In genomic region chr6:35686873-35687557, GRCh38 we compare ENCODE assay signal across 1 cellular context.
TF ChIP-seq lines count a peak whose summit lies in the region.

No MANE protein-coding gene starts in this region.

TF ChIP-seq in K562, 482 proteins besides CTCF, POLR2A, EP300 and RAD21 (continued from another document and continues in another):
- TF ChIP-seq NR2C2 (CRISPR knock-in tag; IDR thresholded peaks at IDR 0.05) (no peak), NR2C2 (tag; IDR thresholded peaks at IDR 0.05) (0 out of 2 replicates have a peak, but pooled peaks have one; percentile 25), KLF1 (tag; IDR thresholded peaks at IDR 0.05) (no peak), EP400 (IDR thresholded peaks at IDR 0.05) (0 out of 2 replicates have a peak, but pooled peaks have one; percentile 8), ATF2 (CRISPR knock-in tag; IDR thresholded peaks at IDR 0.05) (no peak), ZFX (CRISPR knock-in tag; IDR thresholded peaks at IDR 0.05) (no peak), HDAC8 (tag; IDR thresholded peaks at IDR 0.05) (no peak), DACH1 (IDR thresholded peaks at IDR 0.05; ENCODE audit: partially characterized antibody) (peak; percentile 66), CHD1 (IDR thresholded peaks at IDR 0.05; ENCODE audit: low read length) (no peak), TARDBP (IDR thresholded peaks at IDR 0.05) (no peak), ILK (tag; IDR thresholded peaks at IDR 0.05; ENCODE audit: borderline replicate concordance, low read depth) (no peak), ZNF609 (CRISPR knock-in tag; IDR thresholded peaks at IDR 0.05; ENCODE audit: borderline replicate concordance) (no peak), ZNF408 (CRISPR knock-in tag; IDR thresholded peaks at IDR 0.05; ENCODE audit: low read depth) (no peak), POLR2H (tag; IDR thresholded peaks at IDR 0.05; ENCODE audit: low read depth) (peak; percentile 58; the same call in 1 of the 2 replicates), ZBED1 (IDR thresholded peaks at IDR 0.05) (no peak), NCOA4 (IDR thresholded peaks at IDR 0.05; ENCODE audit: partially characterized antibody) (no peak), ZNF121 (CRISPR knock-in tag; conservative IDR thresholded peaks at IDR 0.05) (no peak), ZNF3 (CRISPR knock-in tag; IDR thresholded peaks at IDR 0.05) (no peak), TAF9B (IDR thresholded peaks at IDR 0.05; ENCODE audit: partially characterized antibody) (no peak), TEAD2 (tag; IDR thresholded peaks at IDR 0.05) (no peak), ZMIZ1 (IDR thresholded peaks at IDR 0.05; ENCODE audit: low read depth in 2 of 2, low read length in 2 of 2) (no peak), PHF8 (IDR thresholded peaks at IDR 0.05; ENCODE audit: borderline replicate concordance, low read length) (no peak), ZNF41 (CRISPR knock-in tag; conservative IDR thresholded peaks at IDR 0.05) (no peak), THAP7 (CRISPR knock-in tag; IDR thresholded peaks at IDR 0.05) (no peak), ZNF766 (CRISPR knock-in tag; conservative IDR thresholded peaks at IDR 0.05) (no peak), BRD4 (IDR thresholded peaks at IDR 0.05) (no peak), E2F8 (IDR thresholded peaks at IDR 0.05; ENCODE audit: low read depth, partially characterized antibody) (no peak), SRF (CRISPR knock-in tag; IDR thresholded peaks at IDR 0.05) (no peak), TCF3 (CRISPR knock-in tag; IDR thresholded peaks at IDR 0.05) (0 out of 2 replicates have a peak, but pooled peaks have one; percentile 2), ZC3H8 (IDR thresholded peaks at IDR 0.05) (no peak), FOXP4 (CRISPR knock-in tag; IDR thresholded peaks at IDR 0.05; ENCODE audit: borderline replicate concordance) (no peak; the same call in 1 of the 2 replicates), ZBTB12 (CRISPR knock-in tag; IDR thresholded peaks at IDR 0.05) (no peak), NELFE (IDR thresholded peaks at IDR 0.05; ENCODE audit: insufficient read depth, insufficient read length) (no peak), SIN3B (IDR thresholded peaks at IDR 0.05; ENCODE audit: low read depth) (no peak), VEZF1 (CRISPR knock-in tag; IDR thresholded peaks at IDR 0.05) (0 out of 2 replicates have a peak, but pooled peaks have one; percentile 6), FOXA1 (IDR thresholded peaks at IDR 0.05; ENCODE audit: borderline replicate concordance) (no peak), GATAD2A (IDR thresholded peaks at IDR 0.05) (no peak), TRIM24 (IDR thresholded peaks at IDR 0.05) (no peak), HNRNPLL (IDR thresholded peaks at IDR 0.05; ENCODE audit: low read depth, low read length, poor library complexity, severe bottlenecking) (no peak), FOXM1 (IDR thresholded peaks at IDR 0.05; ENCODE audit: low read depth) (no peak), FOXM1 (CRISPR knock-in tag; IDR thresholded peaks at IDR 0.05; ENCODE audit: low read depth) (no peak), MBD1 (CRISPR knock-in tag; IDR thresholded peaks at IDR 0.05) (no peak), RUNX1 (IDR thresholded peaks at IDR 0.05; ENCODE audit: low read depth) (no peak), SAFB2 (IDR thresholded peaks at IDR 0.05; ENCODE audit: borderline replicate concordance, low read depth, low read length, severe bottlenecking) (no peak), ZC3H4 (CRISPR knock-in tag; IDR thresholded peaks at IDR 0.05; ENCODE audit: borderline replicate concordance) (no peak), TSC22D4 (tag; IDR thresholded peaks at IDR 0.05) (no peak), FIP1L1 (IDR thresholded peaks at IDR 0.05; ENCODE audit: low read depth, low read length, poor library complexity, severe bottlenecking) (no peak), RCOR1 (IDR thresholded peaks at IDR 0.05; ENCODE audit: borderline replicate concordance in 1 of 2, low read depth in 2 of 2, low read length in 2 of 2) (no peak), NR2F6 (CRISPR knock-in tag; IDR thresholded peaks at IDR 0.05) (no peak), MTA2 (IDR thresholded peaks at IDR 0.05; ENCODE audit: low read depth) (no peak)
